ENCODE assay signal across 21 cellular contexts in the genomic region with DNA sequence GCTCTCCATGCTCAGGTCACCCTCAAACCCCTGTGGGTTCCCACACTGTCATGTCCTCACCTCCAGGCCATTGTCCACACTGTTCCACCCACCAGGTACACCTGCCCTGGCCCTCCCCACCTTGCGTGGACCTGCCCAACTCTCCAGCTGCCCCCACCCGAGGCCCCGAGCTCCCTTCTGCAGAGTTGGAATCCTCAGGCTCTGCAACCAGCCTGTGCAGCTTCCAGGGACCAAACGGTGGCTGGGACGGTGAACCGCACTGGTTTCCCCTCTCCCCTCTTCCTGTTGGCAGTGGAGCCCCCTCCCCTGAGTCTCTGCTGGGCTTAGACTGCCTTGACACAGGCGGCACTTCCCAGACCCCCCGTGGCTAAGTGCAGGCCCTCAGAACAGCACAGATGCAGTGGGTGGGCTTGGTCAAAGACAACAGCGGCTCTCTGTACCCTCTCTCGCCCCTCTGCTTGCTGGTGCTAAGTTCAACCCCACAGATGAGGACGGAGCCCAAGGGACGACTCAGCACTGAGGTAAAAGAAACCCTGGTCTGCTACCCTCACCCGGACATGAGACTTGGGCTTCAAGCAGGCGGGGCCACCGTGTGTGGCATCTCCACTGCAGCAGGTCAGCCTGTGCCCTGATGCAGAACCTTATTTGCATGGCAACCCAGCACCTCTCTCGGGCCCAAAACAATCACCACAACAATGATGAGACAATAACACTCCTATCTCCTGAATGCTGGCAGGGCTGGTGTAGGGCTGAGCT. TPM values are rescaled to one million over a fixed set of nuclear protein-coding genes. Genes with fewer than 3 reads are reported as not detected.
"Had no signal": no experiment of that assay in that cellular context is flagged by ENCODE, and none has a peak within 500 bp of the region (broad histone marks: within the 10 kb centered on the region; RNA-seq: fewer than 3 reads in every experiment).

No MANE protein-coding gene starts in this region.

- H3K36me3 ChIP-seq: adrenal gland, esophagus muscularis mucosa, left ventricle myocardium inferior, thoracic aorta had no signal

- H3K27me3 Mint-ChIP-seq: activated CD8-positive, alpha-beta T cell treated with anti-CD3 and anti-CD28 coated beads for 36 hours; activated naive CD4-positive, alpha-beta T cell treated with anti-CD3 and anti-CD28 coated beads, Interleukin-2, amount 50 U/mL, for 24 hours had no signal

- H3K4me1 ChIP-seq: adrenal gland, esophagus muscularis mucosa, left ventricle myocardium inferior had no signal

- H3K9me3 ChIP-seq: adrenal gland, esophagus muscularis mucosa, left ventricle myocardium inferior, thoracic aorta had no signal

- H3K4me3 ChIP-seq: adrenal gland, esophagus muscularis mucosa, hepatocyte, left ventricle myocardium inferior, thoracic aorta had no signal

- H3K27ac Mint-ChIP-seq: activated CD8-positive, alpha-beta T cell treated with anti-CD3 and anti-CD28 coated beads for 36 hours; activated naive CD4-positive, alpha-beta T cell treated with anti-CD3 and anti-CD28 coated beads, Interleukin-2, amount 50 U/mL, for 24 hours; WTC11 had no signal

- DNase-seq: activated CD4-positive, alpha-beta T cell treated with anti-CD3 and anti-CD28 coated beads for 48 hours; activated CD8-positive, alpha-beta T cell treated with anti-CD3 and anti-CD28 coated beads for 36 hours; activated effector memory CD4-positive, alpha-beta T cell treated with Interleukin-2 at 50 U/mL for 16 hours; activated T-cell treated with anti-CD3 and anti-CD28 coated beads, Interleukin-2, amount 50 U/mL, for 4 hours; caudate nucleus; left ventricle myocardium inferior; stimulated activated CD4-positive, alpha-beta T cell treated with anti-CD3 and anti-CD28 coated beads, Interleukin-1b, Interleukin-23, amount 100 ng/mL, for 48 hours had no signal

- H3K27me3 ChIP-seq: adrenal gland had no signal

- H3K27ac ChIP-seq: adrenal gland, esophagus muscularis mucosa, hepatocyte, left ventricle myocardium inferior, thoracic aorta had no signal

- ATAC-seq: activated CD8-positive, alpha-beta T cell treated with anti-CD3 and anti-CD28 coated beads for 36 hours; activated T-cell treated with anti-CD3 and anti-CD28 coated beads, Interleukin-2, amount 50 U/mL, for 4 hours; sciatic nerve had no signal

- H3K4me3 Mint-ChIP-seq: activated CD8-positive, alpha-beta T cell treated with anti-CD3 and anti-CD28 coated beads for 36 hours; activated naive CD4-positive, alpha-beta T cell treated with anti-CD3 and anti-CD28 coated beads, Interleukin-2, amount 50 U/mL, for 24 hours; activated T-cell treated with anti-CD3 and anti-CD28 coated beads, Interleukin-2, amount 50 U/mL, for 4 hours; nephron; WTC11 had no signal

- H3K9me3 Mint-ChIP-seq: activated CD8-positive, alpha-beta T cell treated with anti-CD3 and anti-CD28 coated beads for 36 hours; activated naive CD4-positive, alpha-beta T cell treated with anti-CD3 and anti-CD28 coated beads, Interleukin-2, amount 50 U/mL, for 24 hours; activated T-cell treated with anti-CD3 and anti-CD28 coated beads, Interleukin-2, amount 50 U/mL, for 4 hours; nephron; WTC11 had no signal

- H3K36me3 Mint-ChIP-seq: WTC11 had no signal

RNA-seq across cellular contexts. Expression of gene ZBP1, which starts 11.0 kb away (rescaled TPM):
- total RNA-seq: glomerular endothelial cell, hepatocyte, left ventricle myocardium inferior, osteoblast, pulmonary artery endothelial cell, urinary bladder, WTC11 had no signal
- polyA plus RNA-seq: hepatocyte had no signal

RNA-seq across cellular contexts. Expression of gene PCK1, which starts 48.4 kb away (rescaled TPM):
- total RNA-seq: activated CD8-positive, alpha-beta T cell treated with anti-CD3 and anti-CD28 coated beads for 36 hours; glomerular endothelial cell; osteoblast; pulmonary artery endothelial cell; T-helper 1 cell treated with Interleukin-12 subunit alpha and Interleukin-12 subunit beta and Interleukin-4 antibody, amounts not matched to agents 30 ng/mL and 1 ng/mL, for 36 hours had no signal
- polyA plus RNA-seq: keratinocyte had no signal
